In genomic region chr2:199612509-199613130, GRCh38 we compare ENCODE assay signal across 8 cellular contexts.
"Had no signal": no experiment of that assay in that cellular context is flagged by ENCODE, and none has a peak within 500 bp of the region (broad histone marks: within the 10 kb centered on the region; RNA-seq: fewer than 3 reads in every experiment).

No MANE protein-coding gene starts in this region.

- DNase-seq: GM23248, GOT3, H7, HFFc6, KG1 had no signal

- H3K36me3 ChIP-seq: HAP-1 had no signal

- H3K4me3 ChIP-seq: GM23248, HAP-1 had no signal

- ATAC-seq: HCT116 had no signal

- H3K27ac ChIP-seq: GM23248, HL-60 had no signal

- H3K4me1 ChIP-seq: HAP-1 had no signal

- H3K9me3 ChIP-seq: HAP-1 had no signal
